In genomic region chr6:43768983-43769525, GRCh38 we compare ENCODE assay signal across 8 cellular contexts. TPM values are rescaled to one million over a fixed set of nuclear protein-coding genes. Genes with fewer than 3 reads are reported as not detected.
DNase-seq lines count a peak whose midpoint lies in the region; ATAC-seq, FAIRE-seq and TF ChIP-seq lines count a peak whose summit lies in the region.

No MANE protein-coding gene starts in this region.

- ATAC-seq in GM21737 (IDR thresholded peaks at IDR 0.05; ENCODE audit: unreplicated experiment): no peak

- CTCF ChIA-PET in HEK293 (lab: Yijun Ruan, JAX): interaction anchor here (0.6 to 4.6 kb wide), 82 partner anchors 8 to 471 kb away, joined by 3 to 189 read pairs (median 4); no protein-coding TSS in a partner anchor

- TF ChIP-seq CTCF in HEK293 (tag by site-specific recombination; IDR thresholded peaks at IDR 0.05) (no peak), stomach (IDR thresholded peaks at IDR 0.05) (no peak), lower leg skin (IDR thresholded peaks at IDR 0.05) (no peak), D721Med (IDR thresholded peaks at IDR 0.05; ENCODE audit: insufficient read depth, missing control alignments) (no peak)

- H3K27me3 ChIP-seq in stomach: no peaks in the 10 kb centered on the region

- H3K9me3 Mint-ChIP-seq in activated T-helper 1 cell treated with anti-CD3 and anti-CD28 coated beads, Interleukin-12 subunit alpha, Interleukin-12 subunit beta, Interleukin-2, Interleukin-4 antibody, amounts not matched to agents 30 ng/mL and 10 ng/mL and 1 ng/mL, durations not matched to agents 14 hours and 24 hours and 36 hours: no peaks in the 10 kb centered on the region
- H3K9me3 Mint-ChIP-seq in immature natural killer cell: no peaks in the 10 kb centered on the region

- H3K4me3 ChIP-seq in HEK293 (ENCODE audit: low read depth, low read length) (no peak overlapping the region), stomach (peak overlapping the region in 1 of 4 donors; percentile 81), lower leg skin (ENCODE audit: low read depth, poor library complexity, severe bottlenecking) (no peak overlapping the region)

- H3K9me3 ChIP-seq in HEK293 (ENCODE audit: control insufficient read depth, insufficient read depth, low read depth, low read length): no peaks in the 10 kb centered on the region
- H3K9me3 ChIP-seq in stomach: no peaks in the 10 kb centered on the region

- DNase-seq in activated T-helper 1 cell treated with anti-CD3 and anti-CD28 coated beads, Interleukin-12 subunit alpha, Interleukin-12 subunit beta, Interleukin-2, Interleukin-4 antibody, amounts not matched to agents 30 ng/mL and 10 ng/mL and 1 ng/mL, durations not matched to agents 14 hours and 24 hours and 36 hours (ENCODE audit: low spot score): no peak
- DNase-seq in immature natural killer cell: no peak
- no peak for DNase-seq in stomach
- DNase-seq in lower leg skin (ENCODE audit: low spot score in 2 of 2): no peak
- no peak for DNase-seq in D721Med (ENCODE audit: insufficient read length, low spot score)
- no peak for DNase-seq in LoVo (ENCODE audit: low spot score)

- FAIRE-seq in D721Med (lab: Jason Lieb, UNC): no peak

- TF ChIP-seq POLR2A in stomach (IDR thresholded peaks at IDR 0.05): no peak
- no peak for TF ChIP-seq POLR2A in lower leg skin (IDR thresholded peaks at IDR 0.05)

- intact Hi-C loops in activated T-helper 1 cell treated with anti-CD3 and anti-CD28 coated beads, Interleukin-12 subunit alpha, Interleukin-12 subunit beta, Interleukin-2, Interleukin-4 antibody, amounts not matched to agents 30 ng/mL and 10 ng/mL and 1 ng/mL, durations not matched to agents 14 hours and 24 hours and 36 hours (cut with micrococcal nuclease): loop anchor here (1.0 kb wide), 5 partner anchors 44 to 310 kb away; no protein-coding TSS in a partner anchor
- intact Hi-C loops in stomach (cut with DNase I; ENCODE audit: low total_unique reads) (loop anchor here (5.0 to 10.0 kb wide), 2 partner anchors 104 to 308 kb away; no protein-coding TSS in a partner anchor), lower leg skin (cut with DNase I; ENCODE audit: low total_unique reads) (loop anchor here (2.0 kb wide), 1 partner anchor 308 kb away; no protein-coding TSS in a partner anchor)

- 31 to 61% (median 56%) methylated on average over 6 to 8 of the region's 8 CpGs for WGBS in stomach, 5 donors
- 44 to 46% methylated on average over 7 to 8 of the region's 8 CpGs for WGBS in lower leg skin, 2 donors

- peak overlapping the region; percentile 95 for H3K27ac Mint-ChIP-seq in activated T-helper 1 cell treated with anti-CD3 and anti-CD28 coated beads, Interleukin-12 subunit alpha, Interleukin-12 subunit beta, Interleukin-2, Interleukin-4 antibody, amounts not matched to agents 30 ng/mL and 10 ng/mL and 1 ng/mL, durations not matched to agents 14 hours and 24 hours and 36 hours
- peak overlapping the region in 2 of 6 donors; percentile 51 to 79 for H3K27ac Mint-ChIP-seq in immature natural killer cell

- H3K27ac ChIP-seq in HEK293 (ENCODE audit: extremely low read depth, low read depth, low read length) (no peak overlapping the region), stomach (peak overlapping the region in 3 of 5 donors; percentile 96 to 99 (median 96))

- no peaks in the 10 kb centered on the region for H3K36me3 ChIP-seq in HEK293 (ENCODE audit: control insufficient read depth in 2 of 2, insufficient read depth in 1 of 2, low read length in 2 of 2)
- no peaks in the 10 kb centered on the region for H3K36me3 ChIP-seq in stomach

- peaks cover 5% of the 10 kb centered on the region for H3K27me3 Mint-ChIP-seq in activated T-helper 1 cell treated with anti-CD3 and anti-CD28 coated beads, Interleukin-12 subunit alpha, Interleukin-12 subunit beta, Interleukin-2, Interleukin-4 antibody, amounts not matched to agents 30 ng/mL and 10 ng/mL and 1 ng/mL, durations not matched to agents 14 hours and 24 hours and 36 hours (ENCODE audit: insufficient read depth)
- peaks cover 8 to 11% (median 10%) of the 10 kb centered on the region in 3 donors for H3K27me3 Mint-ChIP-seq in immature natural killer cell (ENCODE audit: low read depth in 3 of 3)

- no peak for TF ChIP-seq EP300 in stomach (IDR thresholded peaks at IDR 0.05)

- POLR2A ChIA-PET in HEK293 (lab: Yijun Ruan, JAX): interaction anchor here (0.6 to 4.5 kb wide), 34 partner anchors 9 to 478 kb away, joined by 3 to 40 read pairs (median 5); partner anchors contain the start of genes HSP90AB1, LRRC73, POLH and RSPH9

- H3K36me3 Mint-ChIP-seq in activated T-helper 1 cell treated with anti-CD3 and anti-CD28 coated beads, Interleukin-12 subunit alpha, Interleukin-12 subunit beta, Interleukin-2, Interleukin-4 antibody, amounts not matched to agents 30 ng/mL and 10 ng/mL and 1 ng/mL, durations not matched to agents 14 hours and 24 hours and 36 hours (ENCODE audit: low read depth): peaks cover 8% of the 10 kb centered on the region
- H3K36me3 Mint-ChIP-seq in immature natural killer cell: no peaks in the 10 kb centered on the region

- H3K4me1 Mint-ChIP-seq in activated T-helper 1 cell treated with anti-CD3 and anti-CD28 coated beads, Interleukin-12 subunit alpha, Interleukin-12 subunit beta, Interleukin-2, Interleukin-4 antibody, amounts not matched to agents 30 ng/mL and 10 ng/mL and 1 ng/mL, durations not matched to agents 14 hours and 24 hours and 36 hours (ENCODE audit: low read depth): peaks cover 22% of the 10 kb centered on the region
- H3K4me1 Mint-ChIP-seq in immature natural killer cell: peaks cover 17% of the 10 kb centered on the region in 2 donors

- H3K4me1 ChIP-seq in HEK293 (ENCODE audit: control insufficient read depth, insufficient read depth, low read length): no peaks in the 10 kb centered on the region
- peaks cover 28 to 65% (median 48%) of the 10 kb centered on the region in 4 donors for H3K4me1 ChIP-seq in stomach

- H3K4me3 Mint-ChIP-seq in activated T-helper 1 cell treated with anti-CD3 and anti-CD28 coated beads, Interleukin-12 subunit alpha, Interleukin-12 subunit beta, Interleukin-2, Interleukin-4 antibody, amounts not matched to agents 30 ng/mL and 10 ng/mL and 1 ng/mL, durations not matched to agents 14 hours and 24 hours and 36 hours: peak overlapping the region; percentile 97
- peak overlapping the region; percentile 84 to 99 (median 90) for H3K4me3 Mint-ChIP-seq in immature natural killer cell

TF ChIP-seq in HEK293, 187 proteins besides CTCF, POLR2A, EP300 and RAD21:
- no peak for TF ChIP-seq KLF1 (tag by site-specific recombination; IDR thresholded peaks at IDR 0.05)
- TF ChIP-seq SCRT2 (tag by site-specific recombination; IDR thresholded peaks at IDR 0.05): peak; percentile 88
- TF ChIP-seq TCF7L2 (IDR thresholded peaks at IDR 0.05; ENCODE audit: borderline replicate concordance, low read depth, low read length): peak; percentile 30; the same call in 1 of the 2 replicates
- no peak for TF ChIP-seq INSM2 (tag by site-specific recombination; IDR thresholded peaks at IDR 0.05)

RNA-seq across cellular contexts. Expression of gene VEGFA, which starts 1.0 kb away (rescaled TPM):
- 42.3 and 43.2 TPM in 2 replicates for total RNA-seq in activated T-helper 1 cell treated with anti-CD3 and anti-CD28 coated beads, Interleukin-12 subunit alpha, Interleukin-12 subunit beta, Interleukin-2, Interleukin-4 antibody, amounts not matched to agents 30 ng/mL and 10 ng/mL and 1 ng/mL, durations not matched to agents 14 hours and 24 hours and 36 hours
- 1 to 10 TPM in 2 of 3 donors, under 1 TPM in 1; 0.30 to 2.4 (median 2.1) TPM for polyA plus RNA-seq in immature natural killer cell
- total RNA-seq in stomach: 100 to 1,000 TPM; 193 to 438 (median 352) TPM
- polyA plus RNA-seq in stomach: 10 to 100 TPM; 28.6 to 87.7 (median 31.5) TPM
- 10 to 100 TPM; 36.2 to 91.3 (median 70.4) TPM for total RNA-seq in lower leg skin
